Comparison of ENCODE assay signal across 18 cellular contexts in genomic region chr12:112842441-112842840, GRCh38. TPM values are rescaled to one million over a fixed set of nuclear protein-coding genes. Genes with fewer than 3 reads are reported as not detected.
"Had no signal": no experiment of that assay in that cellular context is flagged by ENCODE, and none has a peak within 500 bp of the region (broad histone marks: within the 10 kb centered on the region; RNA-seq: fewer than 3 reads in every experiment).

No MANE protein-coding gene starts in this region.

- H3K27me3 ChIP-seq: adrenal gland had no signal

- H3K9me3 ChIP-seq: adrenal gland had no signal

- H3K4me3 ChIP-seq: adrenal gland had no signal

- H3K4me1 ChIP-seq: adrenal gland had no signal

- H3K36me3 ChIP-seq: adrenal gland had no signal

- DNase-seq: activated CD4-positive, alpha-beta T cell treated with anti-CD3 and anti-CD28 coated beads for 48 hours; activated CD4-positive, alpha-beta T cell treated with anti-CD3 and anti-CD28 coated beads, Interleukin-2, amount 50 U/mL, for 4 hours; activated CD4-positive, CD25-positive, alpha-beta regulatory T cell treated with anti-CD3 and anti-CD28 coated beads, Interleukin-2, amount 50 U/mL, for 72 hours; activated CD8-positive, alpha-beta memory T cell treated with anti-CD3 and anti-CD28 coated beads, Interleukin-2, amount 50 U/mL, for 48 hours; activated CD8-positive, alpha-beta T cell treated with anti-CD3 and anti-CD28 coated beads, Interleukin-2, amount 10 ng/mL, durations not matched to agents 7 days and 5 days; activated naive CD4-positive, alpha-beta T cell treated with anti-CD3 and anti-CD28 coated beads, Interleukin-2, amount 50 U/mL, for 16 hours; activated naive CD8-positive, alpha-beta T cell treated with anti-CD3 and anti-CD28 coated beads, Interleukin-2, amount 10 ng/mL, durations not matched to agents 7 days and 5 days; activated T-cell treated with anti-CD3 and anti-CD28 coated beads, Interleukin-2, amount 50 U/mL, for 1 hour; Kasumi-1; KBM-7; NCI-H187 treated with DMSO at 0.1 percent for 48 hours; NCI-H2081 treated with DMSO at 0.1 percent for 48 hours; NCI-H526; NCI-H774 had no signal

- H3K27ac ChIP-seq: adrenal gland had no signal

- ATAC-seq: activated CD8-positive, alpha-beta T cell treated with anti-CD3 and anti-CD28 coated beads, Interleukin-2, amount 10 ng/mL, durations not matched to agents 7 days and 5 days; WTC11 had no signal

RNA-seq across cellular contexts. Expression of gene RPH3A, which starts 50.9 kb away (rescaled TPM):
- total RNA-seq: activated CD8-positive, alpha-beta T cell treated with anti-CD3 and anti-CD28 coated beads, Interleukin-2, amount 10 ng/mL, durations not matched to agents 7 days and 5 days; activated naive CD8-positive, alpha-beta T cell treated with anti-CD3 and anti-CD28 coated beads, Interleukin-2, amount 10 ng/mL, durations not matched to agents 7 days and 5 days; OCI-LY7; RPMI7951 had no signal
